ENCODE assay signal across 30 cellular contexts in the genomic region with DNA sequence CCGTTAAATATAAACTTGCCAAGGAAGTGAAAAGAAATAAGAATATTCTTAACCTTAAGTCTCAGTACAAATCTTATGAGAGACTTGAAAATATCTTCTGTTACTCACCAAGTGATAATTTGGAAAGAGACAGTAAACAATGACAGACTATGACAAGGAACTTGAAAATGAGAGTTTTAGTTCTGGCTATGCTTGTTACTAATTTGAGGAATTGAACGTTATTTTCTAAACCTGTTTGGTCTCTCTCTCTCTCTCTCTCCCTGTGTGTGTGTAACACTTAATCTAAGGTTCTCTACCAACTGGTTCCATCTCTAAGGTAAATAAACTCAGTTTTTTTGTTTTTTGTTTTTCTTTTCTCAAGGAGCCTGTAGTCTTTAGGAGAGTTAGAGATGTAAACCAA.
"Had no signal": no experiment of that assay in that cellular context is flagged by ENCODE, and none has a peak within 500 bp of the region (broad histone marks: within the 10 kb centered on the region; RNA-seq: fewer than 3 reads in every experiment).

No MANE protein-coding gene starts in this region.

- H3K4me3 ChIP-seq: esophagus muscularis mucosa, heart left ventricle, lower lobe of right lung, neural progenitor cell, psoas muscle, smooth muscle cell, stomach, thyroid gland, upper lobe of left lung had no signal

- H3K9me3 ChIP-seq: esophagus muscularis mucosa, lower lobe of right lung, psoas muscle, stomach, thyroid gland, upper lobe of left lung had no signal

- H3K27ac ChIP-seq: esophagus muscularis mucosa, foreskin keratinocyte, heart left ventricle, lower lobe of right lung, neural progenitor cell, parathyroid adenoma, psoas muscle, stomach, thyroid gland, upper lobe of left lung had no signal

- H3K36me3 Mint-ChIP-seq: activated CD8-positive, alpha-beta memory T cell treated with anti-CD3 and anti-CD28 coated beads, Interleukin-2, amount 10 ng/mL, durations not matched to agents 7 days and 5 days; activated naive CD4-positive, alpha-beta T cell treated with anti-CD3 and anti-CD28 coated beads, Interleukin-2, amount 50 U/mL, for 72 hours; immature natural killer cell; natural killer cell; neural progenitor cell; stimulated activated memory B cell treated with anti-CD40 and anti-IgM and Interleukin-4, amounts not matched to agents 10 μg/mL and 1 μg/mL and 100 μg/mL, for 72 hours; WTC11 had no signal

- H3K27me3 ChIP-seq: esophagus muscularis mucosa, foreskin keratinocyte, heart left ventricle, neural progenitor cell, stomach, thyroid gland, upper lobe of left lung had no signal

- H3K4me1 ChIP-seq: esophagus muscularis mucosa, foreskin keratinocyte, heart left ventricle, lower lobe of right lung, neural progenitor cell, parathyroid adenoma, psoas muscle, stomach, thyroid gland, upper lobe of left lung had no signal

- H3K4me3 Mint-ChIP-seq: activated CD8-positive, alpha-beta memory T cell treated with anti-CD3 and anti-CD28 coated beads, Interleukin-2, amount 10 ng/mL, durations not matched to agents 7 days and 5 days; activated CD8-positive, alpha-beta T cell treated with anti-CD3 and anti-CD28 coated beads, Interleukin-2, amount 10 ng/mL, durations not matched to agents 7 days and 5 days; activated T-cell treated with anti-CD3 and anti-CD28 coated beads, Interleukin-2, amount 50 U/mL, for 72 hours; central memory CD8-positive, alpha-beta T cell; dendritic cell treated with granulocyte-macrophage colony-stimulating factor and Interleukin-4, amounts not matched to agents 40 ng/mL and 50 ng/mL, for 4 days; endodermal cell; immature natural killer cell; natural killer cell; neural progenitor cell; stimulated activated memory B cell treated with anti-CD40 and anti-IgM and Interleukin-4, amounts not matched to agents 10 μg/mL and 1 μg/mL and 100 μg/mL, for 72 hours; WTC11 had no signal

- H3K9ac ChIP-seq: neural progenitor cell, parathyroid adenoma had no signal

- DNase-seq: activated CD8-positive, alpha-beta memory T cell treated with anti-CD3 and anti-CD28 coated beads, Interleukin-2, amount 10 ng/mL, durations not matched to agents 7 days and 5 days; activated CD8-positive, alpha-beta T cell treated with anti-CD3 and anti-CD28 coated beads, Interleukin-2, amount 10 ng/mL, durations not matched to agents 7 days and 5 days; activated naive CD4-positive, alpha-beta T cell; activated T-cell treated with anti-CD3 and anti-CD28 coated beads, Interleukin-2, amount 50 U/mL, for 72 hours; endodermal cell; foreskin keratinocyte; heart left ventricle; hypothalamus; immature natural killer cell; lower lobe of right lung; mesenchymal stem cell; natural killer cell; occipital lobe; psoas muscle; stimulated activated CD4-positive, alpha-beta T cell treated with anti-CD3 and anti-CD28 coated beads, Interleukin-1b, Interleukin-23, amount 100 ng/mL, for 48 hours; stimulated activated CD4-positive, alpha-beta T cell treated with anti-CD3 and anti-CD28 coated beads, Interleukin-4, amount 100 ng/mL, for 4 hours; stimulated activated CD8-positive, alpha-beta memory T cell treated with anti-CD3 and anti-CD28 coated beads, Interleukin-4, amount 100 ng/mL, for 48 hours; stomach; thyroid gland; upper lobe of left lung had no signal

- H3K4me1 Mint-ChIP-seq: activated CD8-positive, alpha-beta memory T cell treated with anti-CD3 and anti-CD28 coated beads, Interleukin-2, amount 10 ng/mL, durations not matched to agents 7 days and 5 days; central memory CD8-positive, alpha-beta T cell; endodermal cell; immature natural killer cell; natural killer cell; WTC11 had no signal

- ATAC-seq: activated CD8-positive, alpha-beta memory T cell treated with anti-CD3 and anti-CD28 coated beads, Interleukin-2, amount 10 ng/mL, durations not matched to agents 7 days and 5 days; activated CD8-positive, alpha-beta T cell treated with anti-CD3 and anti-CD28 coated beads, Interleukin-2, amount 10 ng/mL, durations not matched to agents 7 days and 5 days; activated naive CD4-positive, alpha-beta T cell treated with anti-CD3 and anti-CD28 coated beads, Interleukin-2, amount 50 U/mL, for 72 hours; activated T-cell treated with anti-CD3 and anti-CD28 coated beads, Interleukin-2, amount 50 U/mL, for 72 hours; foreskin keratinocyte; heart left ventricle; left lobe of liver; lower lobe of right lung; natural killer cell; psoas muscle; stimulated activated memory B cell treated with anti-CD40 and anti-IgM and Interleukin-4, amounts not matched to agents 10 μg/mL and 1 μg/mL and 100 μg/mL, for 72 hours; WTC11 had no signal

- H3K79me2 ChIP-seq: parathyroid adenoma had no signal

- H3K27ac Mint-ChIP-seq: activated CD8-positive, alpha-beta memory T cell treated with anti-CD3 and anti-CD28 coated beads, Interleukin-2, amount 10 ng/mL, durations not matched to agents 7 days and 5 days; activated CD8-positive, alpha-beta T cell treated with anti-CD3 and anti-CD28 coated beads, Interleukin-2, amount 10 ng/mL, durations not matched to agents 7 days and 5 days; activated naive CD4-positive, alpha-beta T cell treated with anti-CD3 and anti-CD28 coated beads, Interleukin-2, amount 50 U/mL, for 72 hours; activated T-cell treated with anti-CD3 and anti-CD28 coated beads, Interleukin-2, amount 50 U/mL, for 72 hours; dendritic cell treated with granulocyte-macrophage colony-stimulating factor and Interleukin-4, amounts not matched to agents 40 ng/mL and 50 ng/mL, for 4 days; endodermal cell; immature natural killer cell; natural killer cell; neural progenitor cell; stimulated activated memory B cell treated with anti-CD40 and anti-IgM and Interleukin-4, amounts not matched to agents 10 μg/mL and 1 μg/mL and 100 μg/mL, for 72 hours; WTC11 had no signal

- H3K27me3 Mint-ChIP-seq: activated CD8-positive, alpha-beta memory T cell treated with anti-CD3 and anti-CD28 coated beads, Interleukin-2, amount 10 ng/mL, durations not matched to agents 7 days and 5 days; central memory CD8-positive, alpha-beta T cell; dendritic cell treated with granulocyte-macrophage colony-stimulating factor and Interleukin-4, amounts not matched to agents 40 ng/mL and 50 ng/mL, for 4 days; stimulated activated memory B cell treated with anti-CD40 and anti-IgM and Interleukin-4, amounts not matched to agents 10 μg/mL and 1 μg/mL and 100 μg/mL, for 72 hours had no signal

- H3K4me2 ChIP-seq: neural progenitor cell, smooth muscle cell had no signal

- H3K9me3 Mint-ChIP-seq: endodermal cell; neural progenitor cell; stimulated activated memory B cell treated with anti-CD40 and anti-IgM and Interleukin-4, amounts not matched to agents 10 μg/mL and 1 μg/mL and 100 μg/mL, for 72 hours; WTC11 had no signal

- H2AFZ ChIP-seq: neural progenitor cell, parathyroid adenoma had no signal

- H3K36me3 ChIP-seq: esophagus muscularis mucosa, heart left ventricle, lower lobe of right lung, neural progenitor cell, stomach, thyroid gland, upper lobe of left lung had no signal
